8 cellular contexts compared by ENCODE assay signal in the genomic region with DNA sequence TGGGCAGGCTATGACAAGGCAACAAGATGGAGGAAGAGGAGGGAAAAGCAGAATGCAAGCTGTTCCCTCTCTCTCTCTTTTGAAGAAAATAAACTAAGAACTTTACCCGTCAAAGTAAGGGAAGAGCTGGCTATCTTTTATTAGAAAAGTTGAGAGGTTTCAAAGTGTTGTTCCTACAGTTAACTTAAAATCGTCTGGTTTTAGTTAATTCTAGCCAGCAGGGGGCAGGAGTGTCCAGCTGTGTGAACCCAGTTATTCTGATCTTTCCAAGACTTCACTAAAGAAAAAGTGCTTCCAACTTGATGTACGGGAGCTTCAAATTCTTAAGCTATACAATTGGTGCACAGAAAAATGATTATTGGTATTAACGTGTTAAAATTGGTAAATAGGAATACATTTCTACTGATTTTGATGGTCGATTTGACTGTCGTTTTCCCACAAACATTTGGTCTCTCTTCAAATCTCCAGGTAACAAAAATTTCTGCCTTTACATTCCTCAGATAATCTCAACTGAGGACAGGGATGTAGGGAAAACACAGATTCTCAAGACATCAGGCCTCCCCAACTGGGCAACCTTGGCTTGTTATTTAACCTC. TPM values are rescaled to one million over a fixed set of nuclear protein-coding genes. Genes with fewer than 3 reads are reported as not detected.
DNase-seq lines count a peak whose midpoint lies in the region; ATAC-seq and TF ChIP-seq lines count a peak whose summit lies in the region.

No MANE protein-coding gene starts in this region.

- no peak overlapping the region for H3K9ac ChIP-seq in liver (ENCODE audit: low read depth in 1 of 2, low read length in 2 of 2)

- no peak overlapping the region for H3K27ac Mint-ChIP-seq in T-helper 17 cell

- peaks cover 15% of the 10 kb centered on the region for H3K4me1 Mint-ChIP-seq in T-helper 17 cell

- H3K27me3 ChIP-seq in liver (ENCODE audit: control insufficient read depth in 4 of 4, insufficient read depth in 4 of 4, low read length in 3 of 4), result no peaks in the 10 kb centered on the region

- peak; percentile 20 for DNase-seq in activated CD4-positive, CD25-positive, alpha-beta regulatory T cell treated with anti-CD3 and anti-CD28 coated beads, Interleukin-2, amount 50 U/mL, for 16 hours (ENCODE audit: low read depth, low spot score)
- DNase-seq in T-helper 17 cell (peak in 2 of 3 donors; percentile 17 to 27), cerebellum (ENCODE audit: low spot score) (peak; percentile 22)
- peak; percentile 67 for DNase-seq in stimulated activated CD8-positive, alpha-beta memory T cell treated with anti-CD3 and anti-CD28 coated beads, Interleukin-4, amount 100 ng/mL, for 48 hours

- H3K27ac ChIP-seq in liver (ENCODE audit: low read depth in 1 of 2, low read length in 2 of 2), result no peak overlapping the region

- H3K9me3 ChIP-seq in T-helper 17 cell (ENCODE audit: control insufficient read depth, low read length, poor library complexity, severe bottlenecking) (peaks cover 2% of the 10 kb centered on the region), liver (ENCODE audit: control insufficient read depth in 4 of 4, low read length in 3 of 4) (peaks cover 0 to 11% (median 2%) of the 10 kb centered on the region in 4 donors)

- peaks cover 0 to 13% (median 11%) of the 10 kb centered on the region in 4 donors for H3K4me1 ChIP-seq in liver (ENCODE audit: control insufficient read depth in 4 of 4, insufficient read depth in 4 of 4, low read length in 3 of 4)

- 9% methylated on average over 6 of the region's 6 CpGs for WGBS in liver

- H3K27me3 Mint-ChIP-seq in T-helper 17 cell, result peaks cover 35% of the 10 kb centered on the region

- no peak overlapping the region for H3K4me3 ChIP-seq in liver (ENCODE audit: low read depth in 1 of 3, low read length in 3 of 3)

- TF ChIP-seq CTCF in LNCAP (IDR thresholded peaks at IDR 0.05), result peak; percentile 74
- TF ChIP-seq CTCF in liver (IDR thresholded peaks at IDR 0.05; ENCODE audit: low read depth, low read length, missing input control), result peak; percentile 62

- no peak overlapping the region for H3K4me3 Mint-ChIP-seq in T-helper 17 cell

- peak; percentile 88 to 90 for TF ChIP-seq RAD21 in liver (IDR thresholded peaks at IDR 0.05)

- H3K36me3 ChIP-seq in liver (ENCODE audit: control insufficient read depth in 4 of 4, insufficient read depth in 3 of 4, low read depth in 1 of 4, low read length in 3 of 4), result no peaks in the 10 kb centered on the region

- no peaks in the 10 kb centered on the region for H3K36me3 Mint-ChIP-seq in T-helper 17 cell (ENCODE audit: low read depth)

- ATAC-seq in activated CD4-positive, CD25-positive, alpha-beta regulatory T cell treated with anti-CD3 and anti-CD28 coated beads, Interleukin-2, amount 50 U/mL, for 24 hours, result no peak
- ATAC-seq in T-helper 17 cell (peak; percentile 46), GM18517 (IDR thresholded peaks at IDR 0.05; ENCODE audit: unreplicated experiment) (no peak)

TF ChIP-seq in liver, 16 proteins besides CTCF, POLR2A, EP300 and RAD21:
- no peak for TF ChIP-seq JUND (IDR thresholded peaks at IDR 0.05)
- no peak for TF ChIP-seq FOXA2 (IDR thresholded peaks at IDR 0.05)
- TF ChIP-seq FOXA1 (IDR thresholded peaks at IDR 0.05), result no peak
- TF ChIP-seq, protein P1, sequence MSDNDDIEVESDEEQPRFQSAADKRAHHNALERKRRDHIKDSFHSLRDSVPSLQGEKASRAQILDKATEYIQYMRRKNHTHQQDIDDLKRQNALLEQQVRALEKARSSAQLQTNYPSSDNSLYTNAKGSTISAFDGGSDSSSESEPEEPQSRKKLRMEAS (IDR thresholded peaks at IDR 0.05), result no peak
- TF ChIP-seq, protein P2, sequence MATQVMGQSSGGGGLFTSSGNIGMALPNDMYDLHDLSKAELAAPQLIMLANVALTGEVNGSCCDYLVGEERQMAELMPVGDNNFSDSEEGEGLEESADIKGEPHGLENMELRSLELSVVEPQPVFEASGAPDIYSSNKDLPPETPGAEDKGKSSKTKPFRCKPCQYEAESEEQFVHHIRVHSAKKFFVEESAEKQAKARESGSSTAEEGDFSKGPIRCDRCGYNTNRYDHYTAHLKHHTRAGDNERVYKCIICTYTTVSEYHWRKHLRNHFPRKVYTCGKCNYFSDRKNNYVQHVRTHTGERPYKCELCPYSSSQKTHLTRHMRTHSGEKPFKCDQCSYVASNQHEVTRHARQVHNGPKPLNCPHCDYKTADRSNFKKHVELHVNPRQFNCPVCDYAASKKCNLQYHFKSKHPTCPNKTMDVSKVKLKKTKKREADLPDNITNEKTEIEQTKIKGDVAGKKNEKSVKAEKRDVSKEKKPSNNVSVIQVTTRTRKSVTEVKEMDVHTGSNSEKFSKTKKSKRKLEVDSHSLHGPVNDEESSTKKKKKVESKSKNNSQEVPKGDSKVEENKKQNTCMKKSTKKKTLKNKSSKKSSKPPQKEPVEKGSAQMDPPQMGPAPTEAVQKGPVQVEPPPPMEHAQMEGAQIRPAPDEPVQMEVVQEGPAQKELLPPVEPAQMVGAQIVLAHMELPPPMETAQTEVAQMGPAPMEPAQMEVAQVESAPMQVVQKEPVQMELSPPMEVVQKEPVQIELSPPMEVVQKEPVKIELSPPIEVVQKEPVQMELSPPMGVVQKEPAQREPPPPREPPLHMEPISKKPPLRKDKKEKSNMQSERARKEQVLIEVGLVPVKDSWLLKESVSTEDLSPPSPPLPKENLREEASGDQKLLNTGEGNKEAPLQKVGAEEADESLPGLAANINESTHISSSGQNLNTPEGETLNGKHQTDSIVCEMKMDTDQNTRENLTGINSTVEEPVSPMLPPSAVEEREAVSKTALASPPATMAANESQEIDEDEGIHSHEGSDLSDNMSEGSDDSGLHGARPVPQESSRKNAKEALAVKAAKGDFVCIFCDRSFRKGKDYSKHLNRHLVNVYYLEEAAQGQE (IDR thresholded peaks at IDR 0.05), result no peak
- no peak for TF ChIP-seq GABPA (IDR thresholded peaks at IDR 0.05 in 1 of 2, conservative IDR thresholded peaks at IDR 0.05 in 1 of 2)
- no peak for TF ChIP-seq YY1 (IDR thresholded peaks at IDR 0.05)
- TF ChIP-seq HNF4A (conservative IDR thresholded peaks at IDR 0.05), result no peak
- no peak for TF ChIP-seq TAF1 (conservative IDR thresholded peaks at IDR 0.05)
- TF ChIP-seq RXRA (IDR thresholded peaks at IDR 0.05), result no peak
TF ChIP-seq in liver: peak in this region for 0.

RNA-seq across cellular contexts. Expression of a gene that starts 28.4 kb away (rescaled TPM):
- total RNA-seq in T-helper 17 cell, result 10 to 100 TPM; 62.2 to 71.0 TPM
- 121 TPM for total RNA-seq in cerebellum
- 10 to 100 TPM; 31.1 to 69.9 TPM for total RNA-seq in liver
- polyA plus RNA-seq in liver, result 10 to 100 TPM in 1 of 2 donors, 1 to 10 TPM in 1; 7.5 to 20.5 TPM
